Comparison of ENCODE assay signal across 9 cellular contexts in genomic region chr2:55862673-55863390, GRCh38.
DNase-seq lines count a peak whose midpoint lies in the region; ATAC-seq and TF ChIP-seq lines count a peak whose summit lies in the region.
"Had no signal": no experiment of that assay in that cellular context is flagged by ENCODE, and none has a peak within 500 bp of the region (broad histone marks: within the 10 kb centered on the region; RNA-seq: fewer than 3 reads in every experiment).

No MANE protein-coding gene starts in this region.

- H3K4me1 Mint-ChIP-seq in MCF 10A (ENCODE audit: insufficient read depth, unreplicated experiment): peaks cover 26% of the 10 kb centered on the region
- H3K4me1 Mint-ChIP-seq in activated naive CD8-positive, alpha-beta T cell treated with anti-CD3 and anti-CD28 coated beads for 36 hours: no peaks in the 10 kb centered on the region
- H3K4me1 Mint-ChIP-seq in activated CD4-positive, alpha-beta T cell treated with anti-CD3 and anti-CD28 coated beads, Interleukin-2, amount 10 ng/mL, durations not matched to agents 24 days and 14 days: no peaks in the 10 kb centered on the region
- H3K4me1 Mint-ChIP-seq: activated T-helper 17 cell treated with anti-CD3 and anti-CD28 coated beads, Interleukin-2, amount 50 U/mL, for 72 hours had no signal

- peak overlapping the region; percentile 93 for H3K27ac Mint-ChIP-seq in MCF 10A (ENCODE audit: low read depth, unreplicated experiment)
- no peak overlapping the region for H3K27ac Mint-ChIP-seq in activated naive CD8-positive, alpha-beta T cell treated with anti-CD3 and anti-CD28 coated beads for 36 hours
- no peak overlapping the region for H3K27ac Mint-ChIP-seq in activated CD4-positive, alpha-beta T cell treated with anti-CD3 and anti-CD28 coated beads, Interleukin-2, amount 10 ng/mL, durations not matched to agents 24 days and 14 days
- H3K27ac Mint-ChIP-seq: activated T-helper 17 cell treated with anti-CD3 and anti-CD28 coated beads, Interleukin-2, amount 50 U/mL, for 72 hours had no signal

- no peak for TF ChIP-seq POLR2A in uterus (IDR thresholded peaks at IDR 0.05)

- peaks cover 0 to 14% of the 10 kb centered on the region in 2 donors for H3K4me1 ChIP-seq in uterus

- no peaks in the 10 kb centered on the region for H3K27me3 ChIP-seq in uterus

- no peaks in the 10 kb centered on the region for H3K27me3 Mint-ChIP-seq in MCF 10A (ENCODE audit: insufficient read depth, unreplicated experiment)
- no peaks in the 10 kb centered on the region for H3K27me3 Mint-ChIP-seq in activated naive CD8-positive, alpha-beta T cell treated with anti-CD3 and anti-CD28 coated beads for 36 hours
- peaks cover 3% of the 10 kb centered on the region for H3K27me3 Mint-ChIP-seq in activated CD4-positive, alpha-beta T cell treated with anti-CD3 and anti-CD28 coated beads, Interleukin-2, amount 10 ng/mL, durations not matched to agents 24 days and 14 days
- H3K27me3 Mint-ChIP-seq: activated T-helper 17 cell treated with anti-CD3 and anti-CD28 coated beads, Interleukin-2, amount 50 U/mL, for 72 hours had no signal

- BruUV-seq in MCF 10A (replicated peaks; lab: Mats Ljungman, UMichigan): TSS peak; percentile 33

- ATAC-seq in GM19035 (IDR thresholded peaks at IDR 0.05; ENCODE audit: unreplicated experiment): no peak
- ATAC-seq: activated T-helper 17 cell treated with anti-CD3 and anti-CD28 coated beads, Interleukin-2, amount 50 U/mL, for 72 hours had no signal

- peak overlapping the region; percentile 71 to 81 for H3K27ac ChIP-seq in uterus

- H3K4me3 Mint-ChIP-seq in MCF 10A (ENCODE audit: unreplicated experiment): peak overlapping the region; percentile 47
- H3K4me3 Mint-ChIP-seq in activated naive CD8-positive, alpha-beta T cell treated with anti-CD3 and anti-CD28 coated beads for 36 hours: no peak overlapping the region
- no peak overlapping the region for H3K4me3 Mint-ChIP-seq in activated CD4-positive, alpha-beta T cell treated with anti-CD3 and anti-CD28 coated beads, Interleukin-2, amount 10 ng/mL, durations not matched to agents 24 days and 14 days
- H3K4me3 Mint-ChIP-seq: activated T-helper 17 cell treated with anti-CD3 and anti-CD28 coated beads, Interleukin-2, amount 50 U/mL, for 72 hours had no signal

- H3K9me3 Mint-ChIP-seq in MCF 10A (ENCODE audit: unreplicated experiment): no peaks in the 10 kb centered on the region
- H3K9me3 Mint-ChIP-seq in activated naive CD8-positive, alpha-beta T cell treated with anti-CD3 and anti-CD28 coated beads for 36 hours: no peaks in the 10 kb centered on the region
- no peaks in the 10 kb centered on the region for H3K9me3 Mint-ChIP-seq in activated CD4-positive, alpha-beta T cell treated with anti-CD3 and anti-CD28 coated beads, Interleukin-2, amount 10 ng/mL, durations not matched to agents 24 days and 14 days
- H3K9me3 Mint-ChIP-seq: activated T-helper 17 cell treated with anti-CD3 and anti-CD28 coated beads, Interleukin-2, amount 50 U/mL, for 72 hours had no signal

- no peak overlapping the region for H3K4me3 ChIP-seq in uterus

- CTCF ChIA-PET in MCF 10A (lab: Yijun Ruan, JAX): interaction anchor here (0.5 to 2.5 kb wide), 7 partner anchors 25 to 172 kb away, joined by 3 to 9 read pairs (median 4); partner anchors contain the start of gene EFEMP1

- H3K36me3 ChIP-seq in uterus: no peaks in the 10 kb centered on the region

- intact Hi-C loops in MCF 10A (cut with micrococcal nuclease) (loop anchor here (1.0 to 10.0 kb wide), 8 partner anchors 20 to 148 kb away; partner anchors contain the start of gene EFEMP1), uterus (cut with DNase I; ENCODE audit: low total_unique reads) (no loop called here)
- intact Hi-C loops in activated CD4-positive, alpha-beta T cell treated with anti-CD3 and anti-CD28 coated beads, Interleukin-2, amount 10 ng/mL, durations not matched to agents 24 days and 14 days (cut with micrococcal nuclease): no loop called here

- H3K36me3 Mint-ChIP-seq in MCF 10A (ENCODE audit: insufficient read depth, unreplicated experiment): peaks cover 23% of the 10 kb centered on the region
- no peaks in the 10 kb centered on the region for H3K36me3 Mint-ChIP-seq in activated naive CD8-positive, alpha-beta T cell treated with anti-CD3 and anti-CD28 coated beads for 36 hours
- no peaks in the 10 kb centered on the region for H3K36me3 Mint-ChIP-seq in activated CD4-positive, alpha-beta T cell treated with anti-CD3 and anti-CD28 coated beads, Interleukin-2, amount 10 ng/mL, durations not matched to agents 24 days and 14 days (ENCODE audit: low read depth)

- H3K9me3 ChIP-seq in uterus: no peaks in the 10 kb centered on the region

- POLR2A ChIA-PET in MCF 10A (lab: Yijun Ruan, JAX): interaction anchor here (0.6 to 7.0 kb wide), 22 partner anchors 9 to 95 kb away, joined by 3 to 62 read pairs (median 5); partner anchors contain the start of gene EFEMP1

- peak; percentile 98 for DNase-seq in LHCN-M2 (ENCODE audit: low read depth)
- DNase-seq in MCF 10A (ENCODE audit: unreplicated experiment): peak; percentile 98
- peak; percentile 98 for DNase-seq in kidney tubule cell (ENCODE audit: low spot score)
- DNase-seq in uterus: peak; percentile 56 to 85
- no peak for DNase-seq in activated naive CD8-positive, alpha-beta T cell treated with anti-CD3 and anti-CD28 coated beads for 36 hours
- DNase-seq in activated CD4-positive, alpha-beta T cell treated with anti-CD3 and anti-CD28 coated beads, Interleukin-2, amount 10 ng/mL, durations not matched to agents 24 days and 14 days: no peak
- DNase-seq: SHP77 had no signal

- no peak for TF ChIP-seq CTCF in MCF 10A (IDR thresholded peaks at IDR 0.05; ENCODE audit: unreplicated experiment)
- no peak for TF ChIP-seq CTCF in uterus (IDR thresholded peaks at IDR 0.05)

Comparison
In these comparisons a context has a peak if more than half of its experiments do, and no peak if none do; other contexts are left out.
1. DNase-seq: peak in LHCN-M2 (single experiment), MCF 10A (single experiment), kidney tubule cell (single experiment) and uterus (2 of 2); none in activated naive CD8-positive, alpha-beta T cell treated with anti-CD3 and anti-CD28 coated beads for 36 hours (single experiment) and activated CD4-positive, alpha-beta T cell treated with anti-CD3 and anti-CD28 coated beads, Interleukin-2, amount 10 ng/mL, durations not matched to agents 24 days and 14 days (single experiment).